In genomic region chr11:65121447-65121864, GRCh38 we compare ENCODE assay signal across 8 cellular contexts.
DNase-seq lines count a peak whose midpoint lies in the region; ATAC-seq lines count a peak whose summit lies in the region.

No MANE protein-coding gene starts in this region.

- peak overlapping the region; percentile 100 for H3K4me3 ChIP-seq in iPS-18a (ENCODE audit: low read length)

- H3K36me3 Mint-ChIP-seq in activated naive CD4-positive, alpha-beta T cell treated with anti-CD3 and anti-CD28 coated beads, Interleukin-2, amount 10 ng/mL, durations not matched to agents 7 days and 5 days = peaks cover 57% of the 10 kb centered on the region
- H3K36me3 Mint-ChIP-seq in stimulated activated effector memory CD8-positive, alpha-beta T cell treated with anti-CD3 and anti-CD28 coated beads, Interleukin-12 subunit alpha, Interleukin-12 subunit beta, amount 100 ng/mL, for 72 hours = peaks cover 90% of the 10 kb centered on the region

- CTCF ChIA-PET in activated naive CD4-positive, alpha-beta T cell treated with anti-CD3 and anti-CD28 coated beads, Interleukin-2, amount 10 ng/mL, durations not matched to agents 7 days and 5 days (lab: Charles Lee) = interaction anchor here (0.7 to 4.3 kb wide), 5 partner anchors 10 to 109 kb away, joined by 3 to 33 read pairs (median 6); partner anchors contain the start of genes CAPN1, SYVN1 and TM7SF2

- peak; percentile 43 for DNase-seq in activated naive CD4-positive, alpha-beta T cell treated with Interleukin-2 at 50 U/mL for 16 hours
- DNase-seq in activated naive CD4-positive, alpha-beta T cell treated with anti-CD3 and anti-CD28 coated beads, Interleukin-2, amount 50 U/mL, for 16 hours = no peak
- DNase-seq in activated naive CD4-positive, alpha-beta T cell treated with anti-CD3 and anti-CD28 coated beads, Interleukin-2, amount 10 ng/mL, durations not matched to agents 7 days and 5 days = peak; percentile 61
- DNase-seq in stimulated activated effector memory CD8-positive, alpha-beta T cell treated with anti-CD3 and anti-CD28 coated beads, Interleukin-12 subunit alpha, Interleukin-12 subunit beta, amount 100 ng/mL, for 72 hours (ENCODE audit: low spot score in 2 of 2) = peak in 1 of 2 donors; percentile 68
- DNase-seq in 8988T (no peak), kidney glomerular epithelial cell (lab: John Stamatoyannopoulos, UW) (no peak)

- no peaks in the 10 kb centered on the region for H3K27me3 ChIP-seq in iPS-18a (ENCODE audit: control insufficient read depth, insufficient read depth, low read length)

- H3K4me3 Mint-ChIP-seq in activated naive CD4-positive, alpha-beta T cell treated with anti-CD3 and anti-CD28 coated beads, Interleukin-2, amount 10 ng/mL, durations not matched to agents 7 days and 5 days = peak overlapping the region; percentile 97
- H3K4me3 Mint-ChIP-seq in stimulated activated effector memory CD8-positive, alpha-beta T cell treated with anti-CD3 and anti-CD28 coated beads, Interleukin-12 subunit alpha, Interleukin-12 subunit beta, amount 100 ng/mL, for 72 hours = peak overlapping the region; percentile 99

- no peak for ATAC-seq in stimulated activated effector memory CD8-positive, alpha-beta T cell treated with anti-CD3 and anti-CD28 coated beads, Interleukin-12 subunit alpha, Interleukin-12 subunit beta, amount 100 ng/mL, for 72 hours
- ATAC-seq in HG03095 (IDR thresholded peaks at IDR 0.05; ENCODE audit: unreplicated experiment) = no peak

- no peaks in the 10 kb centered on the region for H3K9me3 ChIP-seq in iPS-18a (ENCODE audit: control insufficient read depth, low read depth, low read length)

- peaks cover 45% of the 10 kb centered on the region for H3K36me3 ChIP-seq in iPS-18a (ENCODE audit: control insufficient read depth, low read depth, low read length)

- peak overlapping the region; percentile 97 for H3K9ac ChIP-seq in iPS-18a (ENCODE audit: low read length)

- H3K27ac Mint-ChIP-seq in activated naive CD4-positive, alpha-beta T cell treated with anti-CD3 and anti-CD28 coated beads, Interleukin-2, amount 10 ng/mL, durations not matched to agents 7 days and 5 days = peak overlapping the region; percentile 100
- peak overlapping the region; percentile 98 for H3K27ac Mint-ChIP-seq in stimulated activated effector memory CD8-positive, alpha-beta T cell treated with anti-CD3 and anti-CD28 coated beads, Interleukin-12 subunit alpha, Interleukin-12 subunit beta, amount 100 ng/mL, for 72 hours

- peaks cover 8% of the 10 kb centered on the region for H3K4me1 ChIP-seq in iPS-18a (ENCODE audit: control insufficient read depth, low read depth, low read length)

- H3K27ac ChIP-seq in iPS-18a (ENCODE audit: low read length) = peak overlapping the region; percentile 80

- H3K9me3 Mint-ChIP-seq in activated naive CD4-positive, alpha-beta T cell treated with anti-CD3 and anti-CD28 coated beads, Interleukin-2, amount 10 ng/mL, durations not matched to agents 7 days and 5 days = no peaks in the 10 kb centered on the region
- no peaks in the 10 kb centered on the region for H3K9me3 Mint-ChIP-seq in stimulated activated effector memory CD8-positive, alpha-beta T cell treated with anti-CD3 and anti-CD28 coated beads, Interleukin-12 subunit alpha, Interleukin-12 subunit beta, amount 100 ng/mL, for 72 hours

- no peaks in the 10 kb centered on the region for H3K27me3 Mint-ChIP-seq in activated naive CD4-positive, alpha-beta T cell treated with anti-CD3 and anti-CD28 coated beads, Interleukin-2, amount 10 ng/mL, durations not matched to agents 7 days and 5 days

- peaks cover 55% of the 10 kb centered on the region for H3K4me1 Mint-ChIP-seq in activated naive CD4-positive, alpha-beta T cell treated with anti-CD3 and anti-CD28 coated beads, Interleukin-2, amount 10 ng/mL, durations not matched to agents 7 days and 5 days
- peaks cover 50% of the 10 kb centered on the region for H3K4me1 Mint-ChIP-seq in stimulated activated effector memory CD8-positive, alpha-beta T cell treated with anti-CD3 and anti-CD28 coated beads, Interleukin-12 subunit alpha, Interleukin-12 subunit beta, amount 100 ng/mL, for 72 hours

Comparison
In these comparisons a context has a peak if more than half of its experiments do, and no peak if none do; other contexts are left out.
1. DNase-seq: peak in activated naive CD4-positive, alpha-beta T cell treated with Interleukin-2 at 50 U/mL for 16 hours (single experiment) and activated naive CD4-positive, alpha-beta T cell treated with anti-CD3 and anti-CD28 coated beads, Interleukin-2, amount 10 ng/mL, durations not matched to agents 7 days and 5 days (single experiment); none in activated naive CD4-positive, alpha-beta T cell treated with anti-CD3 and anti-CD28 coated beads, Interleukin-2, amount 50 U/mL, for 16 hours (single experiment), 8988T (single experiment) and kidney glomerular epithelial cell (single experiment).